Comparison of ENCODE assay signal across 1 cellular context in genomic region chrX:71349867-71350266, GRCh38. TPM values are rescaled to one million over a fixed set of nuclear protein-coding genes. Genes with fewer than 3 reads are reported as not detected.
"Had no signal": no experiment of that assay in that cellular context is flagged by ENCODE, and none has a peak within 500 bp of the region (broad histone marks: within the 10 kb centered on the region; RNA-seq: fewer than 3 reads in every experiment).

No MANE protein-coding gene starts in this region.

RNA-seq across cellular contexts. Expression of gene ITGB1BP2, which starts 48.3 kb away (rescaled TPM):
- polyA plus RNA-seq: IgD-negative memory B cell had no signal
